Comparison of ENCODE assay signal across 1 cellular context in the genomic region with DNA sequence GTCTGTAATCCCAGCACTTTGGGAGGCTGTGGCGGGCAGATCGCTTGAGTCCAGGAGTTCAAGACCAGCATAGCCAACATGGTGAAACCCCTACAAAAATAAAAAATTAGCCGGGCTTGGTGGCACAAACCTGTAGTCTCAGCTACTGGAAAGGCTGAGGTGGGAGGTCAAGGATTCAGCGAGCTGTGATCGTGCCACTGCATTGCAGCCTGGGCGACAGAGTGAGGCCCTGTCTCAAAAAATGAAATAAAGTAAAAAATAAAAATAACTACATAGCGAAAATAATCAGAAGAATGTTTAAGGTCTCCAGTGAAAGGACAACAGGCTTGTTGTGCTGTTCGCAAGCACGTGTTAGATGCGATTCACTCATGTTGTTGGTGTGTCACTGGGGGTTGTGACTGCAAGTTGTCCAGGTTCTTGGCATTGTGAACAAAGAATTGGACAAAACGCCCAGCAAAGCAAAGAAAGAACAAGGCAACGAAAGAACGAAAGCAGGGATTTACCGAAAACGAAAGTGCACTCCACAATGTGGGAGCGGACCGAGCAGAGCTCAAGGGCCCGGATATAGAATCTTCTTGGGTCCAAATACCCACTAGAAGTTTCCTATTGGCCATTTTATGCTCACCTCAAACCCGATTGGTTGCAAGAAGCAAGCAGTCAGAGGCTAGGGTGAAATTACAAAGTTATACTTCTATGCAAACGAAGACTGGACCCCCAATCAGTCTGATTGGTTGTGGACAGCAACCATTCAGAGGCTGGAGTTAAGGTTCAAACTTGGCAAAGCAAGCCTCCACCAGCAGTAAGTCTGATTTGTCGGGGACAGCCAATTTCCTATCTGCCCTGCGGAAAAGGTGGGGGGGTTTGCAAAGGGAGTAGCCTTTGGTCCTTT.
TF ChIP-seq lines count a peak whose summit lies in the region.

No MANE protein-coding gene starts in this region.

TF ChIP-seq in HCT116, 20 proteins besides CTCF, POLR2A, EP300 and RAD21:
- no peak for TF ChIP-seq ATF3 (IDR thresholded peaks at IDR 0.05)
- TF ChIP-seq SRF (IDR thresholded peaks at IDR 0.05; ENCODE audit: low read depth), result no peak
- no peak for TF ChIP-seq ZFX (IDR thresholded peaks at IDR 0.05)
- TF ChIP-seq TCF7L2 (IDR thresholded peaks at IDR 0.05; ENCODE audit: borderline replicate concordance, extremely low read depth, insufficient read depth, insufficient read length), result no peak
- no peak for TF ChIP-seq JUND (IDR thresholded peaks at IDR 0.05)
- no peak for TF ChIP-seq EGR1 (IDR thresholded peaks at IDR 0.05; ENCODE audit: low read depth)
- TF ChIP-seq ZNF274 (IDR thresholded peaks at IDR 0.05; ENCODE audit: low read depth, low read length), result no peak
- no peak for TF ChIP-seq EZH2phosphoT487 (IDR thresholded peaks at IDR 0.05; ENCODE audit: borderline replicate concordance)
- no peak for TF ChIP-seq POLR2AphosphoS5 (IDR thresholded peaks at IDR 0.05; ENCODE audit: low read depth, low read length)
- TF ChIP-seq CBX3 (IDR thresholded peaks at IDR 0.05; ENCODE audit: low read depth), result no peak
- no peak for TF ChIP-seq SP1 (IDR thresholded peaks at IDR 0.05; ENCODE audit: low read depth)
- TF ChIP-seq MAX (IDR thresholded peaks at IDR 0.05), result no peak
- no peak for TF ChIP-seq ZBTB33 (IDR thresholded peaks at IDR 0.05; ENCODE audit: extremely low read depth, insufficient replicate concordance, low read length)
- no peak for TF ChIP-seq FOSL1 (IDR thresholded peaks at IDR 0.05; ENCODE audit: low read depth)
- TF ChIP-seq EZH2 (IDR thresholded peaks at IDR 0.05), result no peak
- no peak for TF ChIP-seq SIN3A (IDR thresholded peaks at IDR 0.05; ENCODE audit: low read depth)
- TF ChIP-seq YY1 (IDR thresholded peaks at IDR 0.05; ENCODE audit: extremely low read depth, insufficient replicate concordance, low read depth, low read length), result no peak
- TF ChIP-seq CEBPB (IDR thresholded peaks at IDR 0.05; ENCODE audit: low read depth), result no peak
- no peak for TF ChIP-seq ELF1 (IDR thresholded peaks at IDR 0.05; ENCODE audit: borderline replicate concordance, low read depth)
- no peak for TF ChIP-seq REST (IDR thresholded peaks at IDR 0.05; ENCODE audit: low read depth)
TF ChIP-seq in HCT116: peak in this region for 0.
